Comparison of ENCODE assay signal across 2 cellular contexts in genomic region chr1:206829875-206830274, GRCh38.
TF ChIP-seq lines count a peak whose summit lies in the region.

No MANE protein-coding gene starts in this region.

TF ChIP-seq in H1, 55 proteins besides CTCF, POLR2A, EP300 and RAD21 (continued from another document):
- TF ChIP-seq TAF1 (IDR thresholded peaks at IDR 0.05; ENCODE audit: low read depth, low read length) = no peak
- no peak for TF ChIP-seq ATF3 (IDR thresholded peaks at IDR 0.05; ENCODE audit: insufficient read depth, low read depth, low read length)
- no peak for TF ChIP-seq MAFK (IDR thresholded peaks at IDR 0.05; ENCODE audit: low read depth, low read length)
- TF ChIP-seq POU5F1 (IDR thresholded peaks at IDR 0.05; ENCODE audit: low read depth, low read length) = no peak
- no peak for TF ChIP-seq SIN3A (conservative IDR thresholded peaks at IDR 0.05 in 1 of 2, IDR thresholded peaks at IDR 0.05 in 1 of 2; ENCODE audit: low read depth in 1 of 2, low read length in 2 of 2)
- TF ChIP-seq CHD2 (IDR thresholded peaks at IDR 0.05; ENCODE audit: low read length) = no peak
- TF ChIP-seq CHD7 (IDR thresholded peaks at IDR 0.05; ENCODE audit: insufficient replicate concordance, low read length) = no peak
- TF ChIP-seq SRF (IDR thresholded peaks at IDR 0.05; ENCODE audit: low read depth, low read length) = no peak
- TF ChIP-seq CBX8 (IDR thresholded peaks at IDR 0.05; ENCODE audit: borderline replicate concordance, low read depth, low read length) = no peak
- TF ChIP-seq JUN (IDR thresholded peaks at IDR 0.05; ENCODE audit: low read depth, low read length) = no peak
- no peak for TF ChIP-seq GABPA (IDR thresholded peaks at IDR 0.05; ENCODE audit: borderline replicate concordance, insufficient read depth, low read length)
- TF ChIP-seq SAP30 (IDR thresholded peaks at IDR 0.05; ENCODE audit: insufficient read depth, insufficient replicate concordance, low read length) = no peak
- TF ChIP-seq BACH1 (IDR thresholded peaks at IDR 0.05; ENCODE audit: low read length) = no peak
- no peak for TF ChIP-seq ZNF274 (IDR thresholded peaks at IDR 0.05; ENCODE audit: borderline replicate concordance, extremely low read depth, low read length)
- TF ChIP-seq EGR1 (IDR thresholded peaks at IDR 0.05; ENCODE audit: borderline replicate concordance, low read depth, low read length) = no peak

TF ChIP-seq in WTC11, 78 proteins besides CTCF, POLR2A, EP300 and RAD21:
- TF ChIP-seq ARID4B (CRISPR knock-in tag; IDR thresholded peaks at IDR 0.05; ENCODE audit: borderline replicate concordance) = no peak
- TF ChIP-seq E2F4 (CRISPR knock-in tag; IDR thresholded peaks at IDR 0.05; ENCODE audit: borderline replicate concordance, low read depth) = no peak
- no peak for TF ChIP-seq TEAD1 (CRISPR knock-in tag; IDR thresholded peaks at IDR 0.05)
- no peak for TF ChIP-seq CREB1 (CRISPR knock-in tag; IDR thresholded peaks at IDR 0.05)
- no peak for TF ChIP-seq CDX4 (CRISPR knock-in tag; IDR thresholded peaks at IDR 0.05; ENCODE audit: borderline replicate concordance)
- no peak for TF ChIP-seq OVOL2 (CRISPR knock-in tag; IDR thresholded peaks at IDR 0.05; ENCODE audit: borderline replicate concordance)
- no peak for TF ChIP-seq EMX1 (CRISPR knock-in tag; IDR thresholded peaks at IDR 0.05)
